14 cellular contexts compared by ENCODE assay signal in genomic region chr16:12260647-12261262, GRCh38.
DNase-seq lines count a peak whose midpoint lies in the region; ATAC-seq and TF ChIP-seq lines count a peak whose summit lies in the region.
"Had no signal": no experiment of that assay in that cellular context is flagged by ENCODE, and none has a peak within 500 bp of the region (broad histone marks: within the 10 kb centered on the region; RNA-seq: fewer than 3 reads in every experiment).

No MANE protein-coding gene starts in this region.

- H4K91ac ChIP-seq in H9 (ENCODE audit: insufficient read length, low read depth, low read length), result no peak overlapping the region

- TF ChIP-seq CTCF in H9 (conservative IDR thresholded peaks at IDR 0.05) (peak; percentile 50; the same call in 2 of the 3 replicates), fibroblast of lung (conservative IDR thresholded peaks at IDR 0.05 in 1 of 2, IDR thresholded peaks at IDR 0.05 in 1 of 2; ENCODE audit: low read depth in 1 of 2, low read length in 2 of 2) (peak; percentile 36), nephron (IDR thresholded peaks at IDR 0.05; ENCODE audit: unreplicated experiment in 3 of 3) (no peak)

- no peak overlapping the region for H3K9ac ChIP-seq in H9 (ENCODE audit: extremely low read depth, insufficient read length, low read length)
- no peak overlapping the region for H3K9ac ChIP-seq in fibroblast of lung (ENCODE audit: insufficient read depth, low read length)

- no peak overlapping the region for H2AK5ac ChIP-seq in H9 (ENCODE audit: insufficient read length, low read length)

- H3K27me3 ChIP-seq in H9 (ENCODE audit: insufficient read depth, low read length) (no peaks in the 10 kb centered on the region), fibroblast of lung (ENCODE audit: control insufficient read depth, insufficient read depth, low read length) (no peaks in the 10 kb centered on the region)

- H2BK5ac ChIP-seq in H9 (ENCODE audit: insufficient read length, low read length), result no peak overlapping the region

- H4K5ac ChIP-seq in H9 (ENCODE audit: insufficient read length, low read depth, low read length), result no peak overlapping the region

- H3K9me3 Mint-ChIP-seq in H9 (no peaks in the 10 kb centered on the region), nephron (no peaks in the 10 kb centered on the region)

- no peak overlapping the region for H2BK120ac ChIP-seq in H9 (ENCODE audit: low read depth, low read length, poor library complexity, severe bottlenecking)

- H3K23me2 ChIP-seq in H9 (ENCODE audit: insufficient read length, low read depth, low read length, poor library complexity, severe bottlenecking), result no peaks in the 10 kb centered on the region

- H3K27ac ChIP-seq in H9 (ENCODE audit: insufficient read length, low read depth, low read length) (no peak overlapping the region), fibroblast of lung (ENCODE audit: insufficient read depth, low read length) (no peak overlapping the region)

- H3K4me1 Mint-ChIP-seq in H9, result peaks cover 15 to 27% of the 10 kb centered on the region in 2 experiments
- peaks cover 76% of the 10 kb centered on the region for H3K4me1 Mint-ChIP-seq in nephron

- peak; percentile 85 for DNase-seq in H9
- peak; percentile 22 for DNase-seq in RKO (ENCODE audit: low spot score)
- DNase-seq in fibroblast of lung (ENCODE audit: low read depth in 2 of 2), result peak in 1 of 2 donors; percentile 58
- DNase-seq in activated CD4-positive, CD25-positive, alpha-beta regulatory T cell treated with anti-CD3 and anti-CD28 coated beads, Interleukin-2, amount 50 U/mL, for 72 hours, result no peak
- no peak for DNase-seq in NOMO-1 (lab: John Stamatoyannopoulos, UW; ENCODE audit: unreplicated experiment in 2 of 2)
- no peak for DNase-seq in activated naive CD4-positive, alpha-beta T cell treated with anti-CD3 and anti-CD28 coated beads, Interleukin-2, amount 50 U/mL, for 16 hours
- DNase-seq: activated CD4-positive, alpha-beta T cell treated with anti-CD3 and anti-CD28 coated beads for 48 hours; C1 segment of cervical spinal cord; HCEC 1CT; NCI-H1694; NK-92 treated with Interleukin-12 subunit alpha and Interleukin-12 subunit beta, amount 100 ng/mL, for 24 hours had no signal

- no peak overlapping the region for H3K4me3 ChIP-seq in fibroblast of lung (replicated peaks in 1 of 4; ENCODE audit: control extremely low read depth in 1 of 4, insufficient read depth in 1 of 4, low read depth in 3 of 4, low read length in 4 of 4)

- no peak overlapping the region for H3K56ac ChIP-seq in H9 (ENCODE audit: insufficient read length, low read depth, low read length)

- no peak overlapping the region for H2BK15ac ChIP-seq in H9 (ENCODE audit: low read depth, low read length)

- H3T11ph ChIP-seq in H9 (ENCODE audit: low read length), result no peak overlapping the region

- H4K20me1 ChIP-seq in H9 (ENCODE audit: control insufficient read depth, insufficient read depth, insufficient read length), result peaks cover 2% of the 10 kb centered on the region
- H4K20me1 ChIP-seq in fibroblast of lung (ENCODE audit: control insufficient read depth, extremely low read depth, insufficient read depth, low read length), result no peaks in the 10 kb centered on the region

- H3K79me1 ChIP-seq in H9 (ENCODE audit: insufficient read depth, low read depth, low read length, poor library complexity, severe bottlenecking), result no peaks in the 10 kb centered on the region

- no peak overlapping the region for H3K4ac ChIP-seq in H9 (ENCODE audit: low read depth, low read length)

- H3K9me3 ChIP-seq in H9 (ENCODE audit: control insufficient read depth, low read depth, low read length) (no peaks in the 10 kb centered on the region), fibroblast of lung (ENCODE audit: control insufficient read depth, insufficient read depth, low read depth, low read length) (no peaks in the 10 kb centered on the region)

- H2AFZ ChIP-seq in H9 (ENCODE audit: low read length), result no peak overlapping the region
- H2AFZ ChIP-seq in fibroblast of lung (ENCODE audit: low read length), result no peak overlapping the region

- H3K4me2 ChIP-seq in H9 (ENCODE audit: insufficient read depth, insufficient read length, low read length) (no peak overlapping the region), fibroblast of lung (ENCODE audit: extremely low read depth, insufficient read depth, low read length) (peak overlapping the region; percentile 48)

- H3K36me3 ChIP-seq in fibroblast of lung (ENCODE audit: control insufficient read depth, insufficient read depth, low read length), result no peaks in the 10 kb centered on the region

- H3K23ac ChIP-seq in H9 (ENCODE audit: insufficient read length, low read depth, low read length), result no peak overlapping the region

- no peak overlapping the region for H2BK20ac ChIP-seq in H9 (ENCODE audit: low read depth, low read length, poor library complexity, severe bottlenecking)

- peaks cover 3% of the 10 kb centered on the region; the same call in 1 of the 2 replicates for H3K27me3 Mint-ChIP-seq in H9 (ENCODE audit: low read depth)
- H3K27me3 Mint-ChIP-seq in nephron (ENCODE audit: low read depth), result peaks cover 7% of the 10 kb centered on the region

- ATAC-seq in HG03175 (IDR thresholded peaks at IDR 0.05; ENCODE audit: unreplicated experiment), result no peak
- ATAC-seq: sciatic nerve had no signal

- no peak overlapping the region; the same call in 1 of the 2 replicates for H3K14ac ChIP-seq in H9 (ENCODE audit: insufficient read depth, low read length)

- no peak overlapping the region for H2BK12ac ChIP-seq in H9 (ENCODE audit: insufficient read length, low read depth, low read length)

- no CpG with 5 or more reads among the region's 31 CpGs for WGBS in H9 (ENCODE audit: extremely low coverage, insufficient read length, low lambda C conversion rate)

- no peak overlapping the region for H4K8ac ChIP-seq in H9 (replicated peaks; ENCODE audit: insufficient read length, low read depth, low read length)

- peak overlapping the region in 1 of 3 experiments; percentile 35; a peak in 2 of 7 replicates for H3K27ac Mint-ChIP-seq in H9
- peak overlapping the region in 2 of 3 experiments; percentile 12 to 14 for H3K27ac Mint-ChIP-seq in nephron

- H3K36me3 Mint-ChIP-seq in H9 (ENCODE audit: insufficient read depth in 1 of 3, low read depth in 3 of 3) (no peaks in the 10 kb centered on the region; a peak in 1 of 7 replicates), nephron (ENCODE audit: low read depth) (no peaks in the 10 kb centered on the region)

- H3K4me3 Mint-ChIP-seq in H9, result no peak overlapping the region
- peak overlapping the region in 2 of 3 experiments; percentile 23 to 71 for H3K4me3 Mint-ChIP-seq in nephron

- no peaks in the 10 kb centered on the region for H3K79me2 ChIP-seq in H9 (ENCODE audit: insufficient read depth, low read length)
- H3K79me2 ChIP-seq in fibroblast of lung (ENCODE audit: control insufficient read depth, insufficient read depth, low read length), result no peaks in the 10 kb centered on the region

- H3K4me1 ChIP-seq in H9 (ENCODE audit: insufficient read depth, low read length), result no peaks in the 10 kb centered on the region; the same call in 1 of the 2 replicates
- no peaks in the 10 kb centered on the region for H3K4me1 ChIP-seq in fibroblast of lung (ENCODE audit: control insufficient read depth, extremely low read depth, insufficient read depth, low read length)

- no peak overlapping the region for H3K18ac ChIP-seq in H9 (ENCODE audit: insufficient read length, low read depth, low read length)

Comparison
In these comparisons a context has a peak if more than half of its experiments do, and no peak if none do; other contexts are left out.
1. DNase-seq: peak in H9 (single experiment) and RKO (single experiment); none in activated CD4-positive, CD25-positive, alpha-beta regulatory T cell treated with anti-CD3 and anti-CD28 coated beads, Interleukin-2, amount 50 U/mL, for 72 hours (single experiment), NOMO-1 (0 of 2) and activated naive CD4-positive, alpha-beta T cell treated with anti-CD3 and anti-CD28 coated beads, Interleukin-2, amount 50 U/mL, for 16 hours (single experiment).
2. H3K4me3 Mint-ChIP-seq: peak in nephron (2 of 3); none in H9 (0 of 2).
3. CTCF ChIP-seq: peak in H9 (single experiment) and fibroblast of lung (2 of 2); none in nephron (0 of 3).